In genomic region chr7:56474271-56474670, GRCh38 we compare ENCODE assay signal across 35 cellular contexts.
"Had no signal": no experiment of that assay in that cellular context is flagged by ENCODE, and none has a peak within 500 bp of the region (broad histone marks: within the 10 kb centered on the region; RNA-seq: fewer than 3 reads in every experiment).

No MANE protein-coding gene starts in this region.

- H3K4me3 ChIP-seq: MG63 had no signal

- DNase-seq: Karpas-422, Kasumi-1, KG1, MG63, MM.1S, MV-4-11, NCI-H1048, NCI-H1092, NCI-H1092 treated with DMSO at 0.1 percent for 48 hours, NCI-H1105, NCI-H1105 treated with DMSO at 0.1 percent for 48 hours, NCI-H1417, NCI-H1417 treated with DMSO at 0.1 percent for 48 hours, NCI-H1436, NCI-H1436 treated with DMSO at 0.1 percent for 48 hours, NCI-H146, NCI-H1694, NCI-H1694 treated with DMSO at 0.1 percent for 48 hours, NCI-H187, NCI-H187 treated with DMSO at 0.1 percent for 48 hours, NCI-H1930, NCI-H2029, NCI-H2029 treated with DMSO at 0.1 percent for 48 hours, NCI-H2081, NCI-H2081 treated with DMSO at 0.1 percent for 48 hours, NCI-H2107, NCI-H2171, NCI-H2171 treated with DMSO at 0.1 percent for 48 hours, NCI-H2227 treated with DMSO at 0.1 percent for 48 hours, NCI-H226, NCI-H345, NCI-H446, NCI-H446 treated with DMSO at 0.1 percent for 48 hours, NCI-H510A had no signal

- H3K9ac ChIP-seq: KMS-11 had no signal

- H3K36me3 ChIP-seq: MG63 had no signal

- H3K9me3 ChIP-seq: MG63 had no signal

- H3K27me3 ChIP-seq: MG63 had no signal

- H3K27ac ChIP-seq: KMS-11 had no signal
